In genomic region chr6:144886682-144887081, GRCh38 we compare ENCODE assay signal across 1 cellular context.
TF ChIP-seq lines count a peak whose summit lies in the region.

No MANE protein-coding gene starts in this region.

TF ChIP-seq in K562, 482 proteins besides CTCF, POLR2A, EP300 and RAD21 (continued from another document and continues in another):
- no peak for TF ChIP-seq REST (CRISPR knock-in tag; IDR thresholded peaks at IDR 0.05; ENCODE audit: low read depth)
- no peak for TF ChIP-seq RFX1 (IDR thresholded peaks at IDR 0.05)
- TF ChIP-seq ETS2 (tag; IDR thresholded peaks at IDR 0.05; ENCODE audit: borderline replicate concordance, poor library complexity, severe bottlenecking) = no peak
- TF ChIP-seq ARID1B (IDR thresholded peaks at IDR 0.05) = peak; percentile 100
- peak; percentile 98 to 99 for TF ChIP-seq TRIM24 (IDR thresholded peaks at IDR 0.05)
- TF ChIP-seq PREB (CRISPR knock-in tag; IDR thresholded peaks at IDR 0.05) = no peak
- TF ChIP-seq ZNF764 (CRISPR knock-in tag; IDR thresholded peaks at IDR 0.05; ENCODE audit: low read depth) = no peak
- TF ChIP-seq USF1 (CRISPR knock-in tag; IDR thresholded peaks at IDR 0.05) = no peak
- no peak for TF ChIP-seq HOMEZ (CRISPR knock-in tag; IDR thresholded peaks at IDR 0.05)
- peak in 1 of 2 experiments; percentile 99; a peak in 2 of 4 replicates for TF ChIP-seq ZMIZ1 (IDR thresholded peaks at IDR 0.05; ENCODE audit: low read depth in 2 of 2, low read length in 2 of 2)
- TF ChIP-seq HIVEP1 (CRISPR knock-in tag; IDR thresholded peaks at IDR 0.05) = 0 out of 2 replicates have a peak, but pooled peaks have one; percentile 27
- peak; percentile 59; the same call in 1 of the 2 replicates for TF ChIP-seq ATF3 (IDR thresholded peaks at IDR 0.05)
- no peak for TF ChIP-seq ATF3 (CRISPR knock-in tag; conservative IDR thresholded peaks at IDR 0.05)
- no peak for TF ChIP-seq ZBTB8A (IDR thresholded peaks at IDR 0.05; ENCODE audit: partially characterized antibody)
- no peak for TF ChIP-seq ZNF696 (CRISPR knock-in tag; conservative IDR thresholded peaks at IDR 0.05)
- TF ChIP-seq NR0B1 (IDR thresholded peaks at IDR 0.05; ENCODE audit: partially characterized antibody) = no peak
- TF ChIP-seq RCOR1 (IDR thresholded peaks at IDR 0.05; ENCODE audit: borderline replicate concordance in 1 of 2, low read depth in 2 of 2, low read length in 2 of 2) = peak; percentile 89 to 96
- no peak for TF ChIP-seq CAMTA2 (CRISPR knock-in tag; conservative IDR thresholded peaks at IDR 0.05)
- TF ChIP-seq POLR2AphosphoS2 (IDR thresholded peaks at IDR 0.05; ENCODE audit: low read length) = no peak
- TF ChIP-seq LARP7 (IDR thresholded peaks at IDR 0.05) = no peak
- TF ChIP-seq MTA2 (IDR thresholded peaks at IDR 0.05; ENCODE audit: low read depth) = peak; percentile 100
- no peak; the same call in 1 of the 2 replicates for TF ChIP-seq ZEB2 (IDR thresholded peaks at IDR 0.05)
- TF ChIP-seq GATA2 (CRISPR knock-in tag; IDR thresholded peaks at IDR 0.05) = peak; percentile 96
- TF ChIP-seq ZNF395 (CRISPR knock-in tag; IDR thresholded peaks at IDR 0.05) = peak; percentile 96
- no peak for TF ChIP-seq ZSCAN29 (IDR thresholded peaks at IDR 0.05)
- TF ChIP-seq MEIS2 (IDR thresholded peaks at IDR 0.05; ENCODE audit: partially characterized antibody) = peak; percentile 64
- TF ChIP-seq ZFP91 (CRISPR knock-in tag; IDR thresholded peaks at IDR 0.05) = no peak
- TF ChIP-seq POLR3G (IDR thresholded peaks at IDR 0.05; ENCODE audit: extremely low read depth, insufficient read length, insufficient replicate concordance) = no peak
- TF ChIP-seq ZNF449 (CRISPR knock-in tag; IDR thresholded peaks at IDR 0.05) = 0 out of 2 replicates have a peak, but pooled peaks have one; percentile 52
- no peak for TF ChIP-seq TFE3 (CRISPR knock-in tag; IDR thresholded peaks at IDR 0.05)
- no peak for TF ChIP-seq KAT2B (IDR thresholded peaks at IDR 0.05; ENCODE audit: low read depth, low read length)
- no peak for TF ChIP-seq ZNF512 (tag; IDR thresholded peaks at IDR 0.05)
